In the genomic region with DNA sequence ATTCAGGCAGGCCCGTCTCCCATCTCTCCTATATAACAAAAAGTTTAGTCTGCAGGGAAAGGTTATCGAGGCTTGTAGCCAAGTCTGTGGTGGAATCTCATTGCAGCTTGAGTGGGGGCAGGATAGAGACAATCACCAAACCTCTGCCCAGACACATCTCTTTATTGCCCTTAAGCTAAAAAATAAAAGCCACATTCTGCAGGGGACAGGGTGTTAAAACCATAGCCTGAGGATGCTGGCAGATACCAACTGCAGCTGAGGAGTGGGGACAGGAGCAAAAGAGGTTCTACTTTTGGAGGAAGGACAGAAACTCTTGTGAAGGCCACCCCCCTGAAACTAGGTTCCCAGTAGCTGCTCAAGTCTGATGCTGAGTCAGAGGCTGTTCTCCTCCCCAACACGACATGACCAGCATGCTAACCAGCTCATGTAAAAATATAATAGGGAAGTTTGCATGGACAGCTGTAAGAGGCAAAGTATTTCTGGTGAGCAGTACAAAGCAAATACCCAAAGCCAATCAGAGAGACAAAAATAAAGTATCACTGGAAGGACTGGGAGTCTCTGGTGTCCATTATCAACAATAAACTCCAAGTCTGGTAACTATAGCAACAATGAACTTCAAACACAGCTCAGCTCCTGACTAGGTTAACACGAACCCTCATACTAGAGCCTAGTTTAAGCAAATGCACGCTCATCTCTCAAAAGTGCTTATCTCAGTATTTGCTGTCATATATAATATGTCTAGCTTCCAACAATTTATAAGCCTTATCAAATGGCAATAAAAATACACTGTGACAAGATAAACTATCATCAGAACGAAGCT, we compare ENCODE assay signal across 1 cellular context.
TF ChIP-seq lines count a peak whose summit lies in the region.

No MANE protein-coding gene starts in this region.

TF ChIP-seq in SK-N-SH treated with all-trans-retinoic acid at 6 μM for 48 hours, 23 proteins besides CTCF, POLR2A, EP300 and RAD21 (continued from another document):
- TF ChIP-seq, protein P1, sequence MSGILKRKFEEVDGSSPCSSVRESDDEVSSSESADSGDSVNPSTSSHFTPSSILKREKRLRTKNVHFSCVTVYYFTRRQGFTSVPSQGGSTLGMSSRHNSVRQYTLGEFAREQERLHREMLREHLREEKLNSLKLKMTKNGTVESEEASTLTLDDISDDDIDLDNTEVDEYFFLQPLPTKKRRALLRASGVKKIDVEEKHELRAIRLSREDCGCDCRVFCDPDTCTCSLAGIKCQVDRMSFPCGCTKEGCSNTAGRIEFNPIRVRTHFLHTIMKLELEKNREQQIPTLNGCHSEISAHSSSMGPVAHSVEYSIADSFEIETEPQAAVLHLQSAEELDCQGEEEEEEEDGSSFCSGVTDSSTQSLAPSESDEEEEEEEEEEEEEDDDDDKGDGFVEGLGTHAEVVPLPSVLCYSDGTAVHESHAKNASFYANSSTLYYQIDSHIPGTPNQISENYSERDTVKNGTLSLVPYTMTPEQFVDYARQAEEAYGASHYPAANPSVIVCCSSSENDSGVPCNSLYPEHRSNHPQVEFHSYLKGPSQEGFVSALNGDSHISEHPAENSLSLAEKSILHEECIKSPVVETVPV (CRISPR knock-in tag; IDR thresholded peaks at IDR 0.05) = no peak
- no peak for TF ChIP-seq SNAI2 (CRISPR knock-in tag; IDR thresholded peaks at IDR 0.05)
- TF ChIP-seq ZFP3 (CRISPR knock-in tag; IDR thresholded peaks at IDR 0.05) = no peak
- TF ChIP-seq BACH2 (CRISPR knock-in tag; IDR thresholded peaks at IDR 0.05; ENCODE audit: borderline replicate concordance) = no peak
- no peak for TF ChIP-seq ZC3H10 (CRISPR knock-in tag; IDR thresholded peaks at IDR 0.05)
- TF ChIP-seq ZNF70 (CRISPR knock-in tag; IDR thresholded peaks at IDR 0.05) = no peak
- TF ChIP-seq ZNF8 (CRISPR knock-in tag; IDR thresholded peaks at IDR 0.05) = no peak
